ENCODE assay signal across 8 cellular contexts in the genomic region with DNA sequence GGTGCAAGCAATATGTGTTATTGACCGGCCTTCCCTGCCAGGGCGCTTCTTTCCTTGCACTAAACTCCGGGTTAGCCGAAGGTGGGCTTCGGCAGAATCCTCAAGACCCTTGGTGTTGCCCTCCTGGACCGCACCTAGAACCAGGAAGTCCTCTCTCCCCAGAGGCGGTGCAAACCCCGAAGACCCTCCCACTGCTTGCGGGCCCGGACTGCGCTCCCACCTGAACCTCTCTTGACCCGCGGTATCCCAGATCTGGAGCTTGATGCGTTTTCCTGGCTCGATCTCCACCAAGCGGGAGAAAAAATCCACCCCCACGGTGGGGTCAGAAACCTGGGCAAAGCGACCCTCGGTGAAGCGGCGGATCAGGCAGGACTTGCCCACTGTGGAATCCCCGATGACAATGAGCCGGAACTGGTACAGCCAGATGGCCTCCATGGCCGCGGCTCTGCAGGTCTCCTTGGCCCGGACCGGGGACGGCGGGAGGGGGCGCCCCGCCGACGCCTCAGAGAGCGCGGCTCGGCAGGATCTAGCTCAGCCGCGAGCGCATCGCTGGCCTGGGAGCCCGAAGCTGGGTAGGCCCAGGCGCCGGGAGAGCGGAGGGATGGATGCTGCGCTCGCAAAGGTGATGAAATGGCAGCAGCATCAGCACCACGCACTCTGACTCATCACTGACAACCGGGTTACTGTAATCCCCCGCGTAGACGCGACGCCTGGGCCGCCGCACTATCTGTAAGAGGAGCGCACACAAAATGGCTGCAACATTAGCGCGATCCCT. TPM values are rescaled to one million over a fixed set of nuclear protein-coding genes. Genes with fewer than 3 reads are reported as not detected.
DNase-seq lines count a peak whose midpoint lies in the region; ATAC-seq lines count a peak whose summit lies in the region.

A gene with protein sequence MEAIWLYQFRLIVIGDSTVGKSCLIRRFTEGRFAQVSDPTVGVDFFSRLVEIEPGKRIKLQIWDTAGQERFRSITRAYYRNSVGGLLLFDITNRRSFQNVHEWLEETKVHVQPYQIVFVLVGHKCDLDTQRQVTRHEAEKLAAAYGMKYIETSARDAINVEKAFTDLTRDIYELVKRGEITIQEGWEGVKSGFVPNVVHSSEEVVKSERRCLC (minus strand): TSS at position 638 of the 775 bp plus-strand sequence. CDS start 203 bp downstream, at position 435.

- H3K27ac Mint-ChIP-seq in activated CD4-positive, alpha-beta memory T cell treated with anti-CD3 and anti-CD28 coated beads for 36 hours, result peak within 1 kb of the TSS; percentile 94

- POLR2A ChIA-PET in activated CD4-positive, alpha-beta memory T cell treated with anti-CD3 and anti-CD28 coated beads for 36 hours (lab: Charles Lee), result interaction anchor here (1.0 kb wide), 1 partner anchor 48 kb away, joined by 3 read pairs; a partner anchor contains a TSS

- peak; percentile 78 for ATAC-seq in GM18861 (IDR thresholded peaks at IDR 0.05; ENCODE audit: unreplicated experiment)
- peak; percentile 79 for ATAC-seq in HG03097 (IDR thresholded peaks at IDR 0.05; ENCODE audit: low FRiP score, unreplicated experiment)

- no peaks in the 10 kb centered on the region for H3K9me3 Mint-ChIP-seq in activated CD4-positive, alpha-beta memory T cell treated with anti-CD3 and anti-CD28 coated beads for 36 hours

- no peaks in the 10 kb centered on the region for H3K27me3 Mint-ChIP-seq in activated CD4-positive, alpha-beta memory T cell treated with anti-CD3 and anti-CD28 coated beads for 36 hours

- DNase-seq in AG08395 (ENCODE audit: low spot score) (peak; percentile 54), NCI-H226 (peak; percentile 45), ecto neural progenitor cell (ENCODE audit: low spot score) (peak; percentile 68), lung microvascular endothelial cell (ENCODE audit: low read depth in 2 of 2) (peak; percentile 33 to 42)
- peak; percentile 86 for DNase-seq in activated CD4-positive, alpha-beta memory T cell treated with anti-CD3 and anti-CD28 coated beads for 36 hours
- peak; percentile 46 for DNase-seq in stimulated activated CD8-positive, alpha-beta memory T cell treated with anti-CD3 and anti-CD28 coated beads, Interleukin-12 subunit alpha, Interleukin-12 subunit beta, amount 100 ng/mL, for 1 hour (ENCODE audit: low read depth)

- H3K4me3 Mint-ChIP-seq in activated CD4-positive, alpha-beta memory T cell treated with anti-CD3 and anti-CD28 coated beads for 36 hours, result peak within 1 kb of the TSS; percentile 68

- H3K4me1 Mint-ChIP-seq in activated CD4-positive, alpha-beta memory T cell treated with anti-CD3 and anti-CD28 coated beads for 36 hours (ENCODE audit: low read depth), result peaks cover 24% of the 10 kb centered on the region

- intact Hi-C loops in activated CD4-positive, alpha-beta memory T cell treated with anti-CD3 and anti-CD28 coated beads for 36 hours (cut with micrococcal nuclease), result loop anchor here (1.0 to 2.0 kb wide), 2 partner anchors 48 to 75 kb away; a partner anchor contains a TSS

- CTCF ChIA-PET in activated CD4-positive, alpha-beta memory T cell treated with anti-CD3 and anti-CD28 coated beads for 36 hours (lab: Charles Lee), result interaction anchor here (1.3 kb wide), 1 partner anchor 346 kb away, joined by 3 read pairs; no protein-coding TSS in a partner anchor

- H3K36me3 Mint-ChIP-seq in activated CD4-positive, alpha-beta memory T cell treated with anti-CD3 and anti-CD28 coated beads for 36 hours, result peaks cover 17% of the 10 kb centered on the region

RNA-seq across cellular contexts. Expression of the gene that starts here (rescaled TPM):
- total RNA-seq in activated CD4-positive, alpha-beta memory T cell treated with anti-CD3 and anti-CD28 coated beads for 36 hours, result 10 to 100 TPM; 13.6 to 15.3 TPM
- total RNA-seq in lung microvascular endothelial cell, result 0.20 and 0.22 TPM in 2 replicates

Comparison
In these comparisons a context has a peak if more than half of its experiments do, and no peak if none do; other contexts are left out.
1. Peak in every context shown above with its lines: DNase-seq and ATAC-seq.
2. RNA of the gene that starts here (total RNA-seq): 13.6 to 15.3 TPM in activated CD4-positive, alpha-beta memory T cell treated with anti-CD3 and anti-CD28 coated beads for 36 hours; 0.20 to 0.22 TPM in lung microvascular endothelial cell; every median in the first group is over 10 times any median in the second.
3. Peak in DNase-seq in lung microvascular endothelial cell; RNA of the gene not detected or under 1 TPM.